In genomic region chr15:92617197-92618037, GRCh38 we compare ENCODE assay signal across 9 cellular contexts. TPM values are rescaled to one million over a fixed set of nuclear protein-coding genes. Genes with fewer than 3 reads are reported as not detected.
A peak's percentile ranks its signal among the peaks of the same experiment; 100 is the strongest.
DNase-seq lines count a peak whose midpoint lies in the region; ATAC-seq and TF ChIP-seq lines count a peak whose summit lies in the region.
"Had no signal": no experiment of that assay in that cellular context is flagged by ENCODE, and none has a peak within 500 bp of the region (broad histone marks: within the 10 kb centered on the region; RNA-seq: fewer than 3 reads in every experiment).

No MANE protein-coding gene starts in this region.

- H3K27me3 ChIP-seq in HUES64 (ENCODE audit: insufficient read depth, low read length), result no peaks in the 10 kb centered on the region
- H3K27me3 ChIP-seq in iPS-20b (ENCODE audit: insufficient read depth, low read length), result no peaks in the 10 kb centered on the region
- H3K27me3 ChIP-seq in stomach smooth muscle (ENCODE audit: control insufficient read depth in 1 of 2, insufficient read depth in 2 of 2, low read length in 2 of 2), result no peaks in the 10 kb centered on the region
- H3K27me3 ChIP-seq: neutrophil had no signal

- H3K27ac ChIP-seq in HUES64 (ENCODE audit: low read depth, low read length) (peak overlapping the region; percentile 76), iPS-20b (ENCODE audit: low read length) (peak overlapping the region; percentile 33), stomach smooth muscle (ENCODE audit: low read length) (peak overlapping the region; percentile 62)
- H3K27ac ChIP-seq: neutrophil had no signal

- H3K9me3 ChIP-seq in HUES64 (ENCODE audit: insufficient read depth, low read depth, low read length), result no peaks in the 10 kb centered on the region
- no peaks in the 10 kb centered on the region for H3K9me3 ChIP-seq in iPS-20b (ENCODE audit: insufficient read depth, low read depth, low read length)
- H3K9me3 ChIP-seq in stomach smooth muscle (ENCODE audit: control insufficient read depth in 2 of 2, low read length in 2 of 2), result no peaks in the 10 kb centered on the region
- H3K9me3 ChIP-seq: neutrophil had no signal

- H3K4me3 ChIP-seq in HUES64 (ENCODE audit: low read length), result no peak overlapping the region
- H3K4me3 ChIP-seq in iPS-20b (ENCODE audit: low read length), result no peak overlapping the region
- H3K4me3 ChIP-seq in stomach smooth muscle (ENCODE audit: low read length in 2 of 2), result peak overlapping the region in 1 of 2 donors; percentile 22

- DNase-seq in 8988T, result no peak
- DNase-seq in anterior cingulate cortex (lab: John Stamatoyannopoulos, UW), result no peak
- no peak for DNase-seq in globus pallidus (ENCODE audit: low spot score)

- no peak for ATAC-seq in SK-N-SH treated with all-trans-retinoic acid at 6 μM for 48 hours
- ATAC-seq in HG03025 (IDR thresholded peaks at IDR 0.05; ENCODE audit: low FRiP score, unreplicated experiment), result no peak

- H3K4me1 ChIP-seq in HUES64 (ENCODE audit: insufficient read depth, low read length) (peaks cover 12% of the 10 kb centered on the region; the same call in 1 of the 2 replicates), iPS-20b (ENCODE audit: insufficient read depth, low read length) (peaks cover 6% of the 10 kb centered on the region; the same call in 1 of the 2 replicates), stomach smooth muscle (ENCODE audit: control insufficient read depth, insufficient read depth, low read length) (peaks cover 37% of the 10 kb centered on the region)

- peaks cover 5% of the 10 kb centered on the region for H3K36me3 ChIP-seq in HUES64 (ENCODE audit: insufficient read depth, low read length)
- peaks cover 5% of the 10 kb centered on the region; the same call in 1 of the 2 replicates for H3K36me3 ChIP-seq in iPS-20b (ENCODE audit: insufficient read depth, low read depth, low read length)
- H3K36me3 ChIP-seq in stomach smooth muscle (ENCODE audit: control insufficient read depth in 2 of 2, insufficient read depth in 2 of 2, low read length in 2 of 2), result no peaks in the 10 kb centered on the region
- H3K36me3 ChIP-seq: neutrophil had no signal

- 65% methylated on average over 24 of the region's 24 CpGs for WGBS in HUES64

- H3K9ac ChIP-seq in HUES64 (ENCODE audit: low read depth, low read length), result no peak overlapping the region
- H3K9ac ChIP-seq in iPS-20b (ENCODE audit: low read depth, low read length), result no peak overlapping the region
- no peak overlapping the region for H3K9ac ChIP-seq in stomach smooth muscle (ENCODE audit: low read length in 2 of 2)

TF ChIP-seq in SK-N-SH treated with all-trans-retinoic acid at 6 μM for 48 hours, 23 proteins besides CTCF, POLR2A, EP300 and RAD21:
- TF ChIP-seq TSHZ2 (CRISPR knock-in tag; IDR thresholded peaks at IDR 0.05) (peak; percentile 49; the same call in 1 of the 2 replicates), TCF4 (CRISPR knock-in tag; IDR thresholded peaks at IDR 0.05; ENCODE audit: borderline replicate concordance) (peak; percentile 83; the same call in 1 of the 2 replicates), ZFP30 (CRISPR knock-in tag; IDR thresholded peaks at IDR 0.05) (no peak)

RNA-seq across cellular contexts. Expression of gene FAM174B, which starts 38.2 kb away (rescaled TPM):
- polyA plus RNA-seq in HUES64 (2013, experiment 1 of 2), result 23.0 TPM
- polyA plus RNA-seq in HUES64 (2013, experiment 2 of 2), result 22.2 TPM
